In the genomic region with DNA sequence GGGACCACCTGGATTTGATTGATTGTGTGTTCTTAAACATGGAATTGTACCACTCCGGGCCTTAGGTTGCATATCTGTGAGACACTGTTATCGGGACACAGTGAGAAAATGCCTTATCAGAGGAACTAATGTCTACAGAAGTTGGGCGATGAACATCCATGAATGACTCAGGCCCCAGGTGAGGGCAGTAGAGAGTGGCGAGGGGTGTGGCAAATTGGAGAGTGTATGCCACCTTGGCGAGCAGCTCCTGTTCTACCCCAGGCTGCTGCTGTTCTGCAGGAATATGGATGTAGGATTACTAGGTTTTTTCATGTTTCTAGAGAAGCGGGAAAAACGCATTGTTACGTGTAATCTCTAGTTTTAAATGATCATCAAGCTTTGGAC, we compare ENCODE assay signal across 12 cellular contexts. TPM values are rescaled to one million over a fixed set of nuclear protein-coding genes. Genes with fewer than 3 reads are reported as not detected.
DNase-seq lines count a peak whose midpoint lies in the region; ATAC-seq, FAIRE-seq and TF ChIP-seq lines count a peak whose summit lies in the region.
"Had no signal": no experiment of that assay in that cellular context is flagged by ENCODE, and none has a peak within 500 bp of the region (broad histone marks: within the 10 kb centered on the region; RNA-seq: fewer than 3 reads in every experiment).

No MANE protein-coding gene starts in this region.

- peak; percentile 28 for ATAC-seq in GM18907 (IDR thresholded peaks at IDR 0.05; ENCODE audit: unreplicated experiment)

- no peaks in the 10 kb centered on the region for H3K9me1 ChIP-seq in keratinocyte (ENCODE audit: control insufficient read depth, extremely low read depth, insufficient read depth, low read length)

- H3K36me3 ChIP-seq in keratinocyte (ENCODE audit: control insufficient read depth in 2 of 2, extremely low read depth in 1 of 2, insufficient read depth in 2 of 2, low read length in 2 of 2) (peaks cover 0 to 5% of the 10 kb centered on the region in 2 experiments), H7 (replicated peaks; ENCODE audit: control insufficient read depth, insufficient read depth, low read length) (no peaks in the 10 kb centered on the region; the same call in 1 of the 2 replicates)

- dilution Hi-C loops in keratinocyte (cut with MboI; ENCODE audit: extremely low pct_ligation_motif_present, low sequenced_read_pairs) = no loop called here

- H3K4me3 ChIP-seq in keratinocyte (ENCODE audit: control insufficient read depth in 2 of 3, extremely low read depth in 1 of 3, insufficient read depth in 2 of 3, low read depth in 1 of 3, low read length in 3 of 3) = no peak overlapping the region
- H3K4me3 ChIP-seq in H7 (ENCODE audit: insufficient read depth, low read depth, low read length) = no peak overlapping the region
- H3K4me3 ChIP-seq: pancreas had no signal

- peaks cover 23% of the 10 kb centered on the region for H3K4me1 ChIP-seq in keratinocyte (ENCODE audit: control insufficient read depth, extremely low read depth, insufficient read depth, low read length)
- H3K4me1 ChIP-seq: pancreas had no signal

- peak; percentile 16 to 29 for DNase-seq in activated CD4-positive, alpha-beta T cell treated with anti-CD3 and anti-CD28 coated beads for 4 hours
- no peak for DNase-seq in activated CD4-positive, alpha-beta T cell treated with anti-CD3 and anti-CD28 coated beads for 48 hours
- DNase-seq in NCI-H69 (lab: John Stamatoyannopoulos, UW) (peak; percentile 25), keratinocyte (ENCODE audit: low read depth, low spot score) (no peak), Kasumi-1 (lab: John Stamatoyannopoulos, UW) (no peak), NCI-H2227 (lab: John Stamatoyannopoulos, UW; ENCODE audit: unreplicated experiment) (no peak), H7 (no peak)
- DNase-seq: C1 segment of cervical spinal cord, NCI-H146, pancreas had no signal

- H4K20me1 ChIP-seq in keratinocyte (ENCODE audit: control insufficient read depth, extremely low read depth, insufficient read depth, low read length) = no peaks in the 10 kb centered on the region

- H3K27ac ChIP-seq in keratinocyte (ENCODE audit: control insufficient read depth, insufficient read depth, low read length) = no peak overlapping the region
- H3K27ac ChIP-seq: pancreas had no signal

- no peak overlapping the region for H2AFZ ChIP-seq in keratinocyte (ENCODE audit: control insufficient read depth, low read length)

- H3K79me2 ChIP-seq in keratinocyte (ENCODE audit: control insufficient read depth, insufficient read depth, low read length) = no peaks in the 10 kb centered on the region

- H3K4me2 ChIP-seq in keratinocyte (ENCODE audit: control insufficient read depth, extremely low read depth, insufficient read depth, low read depth, low read length) = no peak overlapping the region

- H3K9me3 ChIP-seq in keratinocyte (ENCODE audit: control insufficient read depth, low read depth, low read length) = no peaks in the 10 kb centered on the region
- H3K9me3 ChIP-seq: pancreas had no signal

- no peaks in the 10 kb centered on the region for H3K27me3 ChIP-seq in keratinocyte (ENCODE audit: control insufficient read depth, extremely low read depth, insufficient read depth, low read length)
- H3K27me3 ChIP-seq in H7 (ENCODE audit: control insufficient read depth, insufficient read depth, low read length) = no peaks in the 10 kb centered on the region
- H3K27me3 ChIP-seq: pancreas had no signal

- no peak overlapping the region for H3K9ac ChIP-seq in keratinocyte (ENCODE audit: control insufficient read depth, extremely low read depth, insufficient read depth, low read length)

- no peak for FAIRE-seq in keratinocyte (lab: Jason Lieb, UNC)
- FAIRE-seq: endometrium, pancreas had no signal

- peak; percentile 52 to 80 (median 70) for TF ChIP-seq CTCF in keratinocyte (optimal IDR thresholded peaks at IDR 0.05 in 1 of 3, IDR thresholded peaks at IDR 0.05 in 1 of 3, conservative IDR thresholded peaks at IDR 0.05 in 1 of 3; ENCODE audit: extremely low read depth in 1 of 3, insufficient read depth in 2 of 3, low read length in 3 of 3)

RNA-seq across cellular contexts. Expression of a gene that starts 38.8 kb away (rescaled TPM):
- 8.5 to 14.6 TPM (median 9.5 TPM) in 3 replicates for polyA plus RNA-seq in keratinocyte
- 21.1 TPM for polyA plus RNA-seq in keratinocyte (2011; ENCODE audit: low read depth)
- 12.1 and 13.6 TPM in 2 replicates for polyA plus RNA-seq in keratinocyte (2011; cell fraction: cytosol; rRNA removed)
- polyA plus RNA-seq in keratinocyte (2011; cell fraction: nucleus; rRNA removed) = 24.2 and 28.2 TPM in 2 replicates
- polyA plus RNA-seq in keratinocyte (2012; ENCODE audit: low replicate concordance) = 12.7 and 15.2 TPM in 2 replicates
- polyA minus RNA-seq in keratinocyte = 25.7 to 41.6 TPM (median 40.4 TPM) in 3 replicates
- polyA minus RNA-seq in keratinocyte (2011; cell fraction: cytosol; rRNA and poly(A)+ RNA removed) = 27.4 TPM
- polyA minus RNA-seq in keratinocyte (2011; cell fraction: nucleus; rRNA and poly(A)+ RNA removed) = 20.9 and 35.0 TPM in 2 replicates
- total RNA-seq in H7 (2014; rRNA removed; shearing (Covaris generic)) = 12.0 and 15.1 TPM in 2 replicates

RNA-seq across cellular contexts. Expression of a gene that starts 40.9 kb away (rescaled TPM):
- polyA plus RNA-seq in keratinocyte = 25.9 to 51.8 TPM (median 32.5 TPM) in 3 replicates
- polyA plus RNA-seq in keratinocyte (2011; ENCODE audit: low read depth) = 6.2 TPM
- 57.6 and 76.6 TPM in 2 replicates for polyA plus RNA-seq in keratinocyte (2011; cell fraction: cytosol; rRNA removed)
- 33.9 and 44.4 TPM in 2 replicates for polyA plus RNA-seq in keratinocyte (2011; cell fraction: nucleus; rRNA removed)
- 27.1 and 40.9 TPM in 2 replicates for polyA plus RNA-seq in keratinocyte (2012; ENCODE audit: low replicate concordance)
- 37.2 to 80.4 TPM (median 58.4 TPM) in 3 replicates for polyA minus RNA-seq in keratinocyte
- 73.3 TPM for polyA minus RNA-seq in keratinocyte (2011; cell fraction: cytosol; rRNA and poly(A)+ RNA removed)
- polyA minus RNA-seq in keratinocyte (2011; cell fraction: nucleus; rRNA and poly(A)+ RNA removed) = 12.8 and 14.9 TPM in 2 replicates
- total RNA-seq in H7 (2014; rRNA removed; shearing (Covaris generic)) = 55.9 and 63.1 TPM in 2 replicates

Comparison
In these comparisons a context has a peak if more than half of its experiments do, and no peak if none do; other contexts are left out.
1. DNase-seq: peak in activated CD4-positive, alpha-beta T cell treated with anti-CD3 and anti-CD28 coated beads for 4 hours (2 of 2) and NCI-H69 (single experiment); none in activated CD4-positive, alpha-beta T cell treated with anti-CD3 and anti-CD28 coated beads for 48 hours (single experiment), keratinocyte (single experiment), Kasumi-1 (0 of 2), NCI-H2227 (single experiment) and H7 (single experiment).